ENCODE assay signal across 3 cellular contexts in the genomic region with DNA sequence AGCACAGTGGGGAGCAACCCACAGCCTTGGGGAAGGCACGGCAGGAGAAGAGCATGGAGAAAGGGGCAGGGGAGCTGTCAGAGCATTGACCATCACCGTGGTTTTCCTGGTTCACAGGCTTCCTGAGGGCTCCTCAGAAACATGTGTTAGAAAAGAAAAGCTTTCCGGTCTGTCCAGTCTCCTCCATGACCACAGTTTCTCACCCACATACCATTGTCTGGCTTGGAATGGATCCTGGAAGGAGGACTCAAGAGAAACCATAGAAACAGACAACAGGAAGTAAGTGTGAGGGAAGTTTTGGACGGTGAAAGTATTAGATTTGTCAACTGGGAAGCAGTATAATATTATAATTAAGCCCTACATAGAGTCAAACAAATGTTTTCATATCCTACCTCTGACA. TPM values are rescaled to one million over a fixed set of nuclear protein-coding genes. Genes with fewer than 3 reads are reported as not detected.
"Had no signal": no experiment of that assay in that cellular context is flagged by ENCODE, and none has a peak within 500 bp of the region (broad histone marks: within the 10 kb centered on the region; RNA-seq: fewer than 3 reads in every experiment).

No MANE protein-coding gene starts in this region.

RNA-seq across cellular contexts. Expression of a gene that starts 16.3 kb away (rescaled TPM):
- total RNA-seq: activated CD8-positive, alpha-beta T cell treated with anti-CD3 and anti-CD28 coated beads for 36 hours; activated naive CD4-positive, alpha-beta T cell treated with anti-CD3 and anti-CD28 coated beads for 36 hours; cardiac septum had no signal
